Comparison of ENCODE assay signal across 24 cellular contexts in genomic region chr11:103476874-103477273, GRCh38.
"Had no signal": no experiment of that assay in that cellular context is flagged by ENCODE, and none has a peak within 500 bp of the region (broad histone marks: within the 10 kb centered on the region; RNA-seq: fewer than 3 reads in every experiment).

No MANE protein-coding gene starts in this region.

- H3K4me3 ChIP-seq: colonic mucosa, esophagus squamous epithelium, gastrocnemius medialis, heart right ventricle, left lung, lower lobe of right lung had no signal

- H3K4me1 ChIP-seq: colonic mucosa, esophagus squamous epithelium, gastrocnemius medialis, heart right ventricle, left lung, lower lobe of right lung had no signal

- H3K27ac Mint-ChIP-seq: dendritic cell treated with granulocyte-macrophage colony-stimulating factor and Interleukin-4, amounts not matched to agents 40 ng/mL and 50 ng/mL, for 4 days; effector memory CD8-positive, alpha-beta T cell; endodermal cell; naive thymus-derived CD4-positive, alpha-beta T cell had no signal

- H3K9me3 Mint-ChIP-seq: dendritic cell treated with granulocyte-macrophage colony-stimulating factor and Interleukin-4, amounts not matched to agents 40 ng/mL and 50 ng/mL, for 4 days; effector memory CD8-positive, alpha-beta T cell; endodermal cell; naive thymus-derived CD4-positive, alpha-beta T cell had no signal

- H3K36me3 Mint-ChIP-seq: naive thymus-derived CD4-positive, alpha-beta T cell had no signal

- H3K27me3 ChIP-seq: colonic mucosa, esophagus squamous epithelium, gastrocnemius medialis, heart right ventricle, left lung had no signal

- H3K27ac ChIP-seq: colonic mucosa, epithelial cell of prostate, esophagus squamous epithelium, gastrocnemius medialis, heart right ventricle, left lung, lower lobe of right lung had no signal

- ATAC-seq: effector memory CD8-positive, alpha-beta T cell; esophagus mucosa; gastrocnemius medialis; heart right ventricle; left cardiac atrium; left lung; left ventricle myocardium superior; lower lobe of right lung; naive thymus-derived CD4-positive, alpha-beta T cell had no signal

- H3K4me1 Mint-ChIP-seq: naive thymus-derived CD4-positive, alpha-beta T cell had no signal

- H3K27me3 Mint-ChIP-seq: dendritic cell treated with granulocyte-macrophage colony-stimulating factor and Interleukin-4, amounts not matched to agents 40 ng/mL and 50 ng/mL, for 4 days; effector memory CD8-positive, alpha-beta T cell; naive thymus-derived CD4-positive, alpha-beta T cell had no signal

- H3K9me3 ChIP-seq: colonic mucosa, esophagus squamous epithelium, gastrocnemius medialis, heart right ventricle, left lung, lower lobe of right lung had no signal

- DNase-seq: colonic mucosa; cortex of kidney; effector CD8-positive, alpha-beta T cell; effector memory CD8-positive, alpha-beta T cell; endodermal cell; erythroblast; esophagus squamous epithelium; foreskin fibroblast; foreskin melanocyte; gastrocnemius medialis; glutamatergic neuron; head of caudate nucleus; heart right ventricle; hippocampal formation; left cardiac atrium; left ventricle myocardium superior; lower lobe of right lung; mesenchymal stem cell; midbrain; naive thymus-derived CD4-positive, alpha-beta T cell had no signal

- H3K36me3 ChIP-seq: colonic mucosa, gastrocnemius medialis, heart right ventricle, left lung, lower lobe of right lung had no signal

- H3K4me3 Mint-ChIP-seq: dendritic cell treated with granulocyte-macrophage colony-stimulating factor and Interleukin-4, amounts not matched to agents 40 ng/mL and 50 ng/mL, for 4 days; effector memory CD8-positive, alpha-beta T cell; endodermal cell; naive thymus-derived CD4-positive, alpha-beta T cell had no signal
